ENCODE assay signal across 1 cellular context in the genomic region with DNA sequence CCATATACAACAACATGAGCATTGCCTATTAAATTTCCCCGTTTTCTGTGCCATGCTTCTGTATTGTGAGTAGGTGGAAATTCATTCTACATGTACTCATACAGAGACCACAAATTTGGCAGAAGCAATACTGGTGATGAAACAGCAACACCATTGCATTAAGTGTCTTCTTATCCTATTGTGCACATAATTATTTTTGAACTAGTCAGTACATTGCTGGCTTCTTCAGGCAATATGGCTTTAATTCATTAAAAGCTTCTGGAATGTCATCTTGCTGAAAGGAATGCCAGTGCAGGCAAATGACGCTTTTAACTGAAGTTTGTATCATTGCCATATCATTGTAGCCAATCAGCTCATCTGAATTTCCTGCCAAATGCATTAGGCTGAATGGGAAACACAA.
TF ChIP-seq lines count a peak whose summit lies in the region.

No MANE protein-coding gene starts in this region.

TF ChIP-seq in WTC11, 78 proteins besides CTCF, POLR2A, EP300 and RAD21 (continued from another document):
- TF ChIP-seq, protein P1, sequence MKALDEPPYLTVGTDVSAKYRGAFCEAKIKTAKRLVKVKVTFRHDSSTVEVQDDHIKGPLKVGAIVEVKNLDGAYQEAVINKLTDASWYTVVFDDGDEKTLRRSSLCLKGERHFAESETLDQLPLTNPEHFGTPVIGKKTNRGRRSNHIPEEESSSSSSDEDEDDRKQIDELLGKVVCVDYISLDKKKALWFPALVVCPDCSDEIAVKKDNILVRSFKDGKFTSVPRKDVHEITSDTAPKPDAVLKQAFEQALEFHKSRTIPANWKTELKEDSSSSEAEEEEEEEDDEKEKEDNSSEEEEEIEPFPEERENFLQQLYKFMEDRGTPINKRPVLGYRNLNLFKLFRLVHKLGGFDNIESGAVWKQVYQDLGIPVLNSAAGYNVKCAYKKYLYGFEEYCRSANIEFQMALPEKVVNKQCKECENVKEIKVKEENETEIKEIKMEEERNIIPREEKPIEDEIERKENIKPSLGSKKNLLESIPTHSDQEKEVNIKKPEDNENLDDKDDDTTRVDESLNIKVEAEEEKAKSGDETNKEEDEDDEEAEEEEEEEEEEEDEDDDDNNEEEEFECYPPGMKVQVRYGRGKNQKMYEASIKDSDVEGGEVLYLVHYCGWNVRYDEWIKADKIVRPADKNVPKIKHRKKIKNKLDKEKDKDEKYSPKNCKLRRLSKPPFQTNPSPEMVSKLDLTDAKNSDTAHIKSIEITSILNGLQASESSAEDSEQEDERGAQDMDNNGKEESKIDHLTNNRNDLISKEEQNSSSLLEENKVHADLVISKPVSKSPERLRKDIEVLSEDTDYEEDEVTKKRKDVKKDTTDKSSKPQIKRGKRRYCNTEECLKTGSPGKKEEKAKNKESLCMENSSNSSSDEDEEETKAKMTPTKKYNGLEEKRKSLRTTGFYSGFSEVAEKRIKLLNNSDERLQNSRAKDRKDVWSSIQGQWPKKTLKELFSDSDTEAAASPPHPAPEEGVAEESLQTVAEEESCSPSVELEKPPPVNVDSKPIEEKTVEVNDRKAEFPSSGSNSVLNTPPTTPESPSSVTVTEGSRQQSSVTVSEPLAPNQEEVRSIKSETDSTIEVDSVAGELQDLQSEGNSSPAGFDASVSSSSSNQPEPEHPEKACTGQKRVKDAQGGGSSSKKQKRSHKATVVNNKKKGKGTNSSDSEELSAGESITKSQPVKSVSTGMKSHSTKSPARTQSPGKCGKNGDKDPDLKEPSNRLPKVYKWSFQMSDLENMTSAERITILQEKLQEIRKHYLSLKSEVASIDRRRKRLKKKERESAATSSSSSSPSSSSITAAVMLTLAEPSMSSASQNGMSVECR (CRISPR knock-in tag; IDR thresholded peaks at IDR 0.05; ENCODE audit: borderline replicate concordance) = no peak
- no peak for TF ChIP-seq HMGA2 (CRISPR knock-in tag; IDR thresholded peaks at IDR 0.05)
- TF ChIP-seq, protein P2, sequence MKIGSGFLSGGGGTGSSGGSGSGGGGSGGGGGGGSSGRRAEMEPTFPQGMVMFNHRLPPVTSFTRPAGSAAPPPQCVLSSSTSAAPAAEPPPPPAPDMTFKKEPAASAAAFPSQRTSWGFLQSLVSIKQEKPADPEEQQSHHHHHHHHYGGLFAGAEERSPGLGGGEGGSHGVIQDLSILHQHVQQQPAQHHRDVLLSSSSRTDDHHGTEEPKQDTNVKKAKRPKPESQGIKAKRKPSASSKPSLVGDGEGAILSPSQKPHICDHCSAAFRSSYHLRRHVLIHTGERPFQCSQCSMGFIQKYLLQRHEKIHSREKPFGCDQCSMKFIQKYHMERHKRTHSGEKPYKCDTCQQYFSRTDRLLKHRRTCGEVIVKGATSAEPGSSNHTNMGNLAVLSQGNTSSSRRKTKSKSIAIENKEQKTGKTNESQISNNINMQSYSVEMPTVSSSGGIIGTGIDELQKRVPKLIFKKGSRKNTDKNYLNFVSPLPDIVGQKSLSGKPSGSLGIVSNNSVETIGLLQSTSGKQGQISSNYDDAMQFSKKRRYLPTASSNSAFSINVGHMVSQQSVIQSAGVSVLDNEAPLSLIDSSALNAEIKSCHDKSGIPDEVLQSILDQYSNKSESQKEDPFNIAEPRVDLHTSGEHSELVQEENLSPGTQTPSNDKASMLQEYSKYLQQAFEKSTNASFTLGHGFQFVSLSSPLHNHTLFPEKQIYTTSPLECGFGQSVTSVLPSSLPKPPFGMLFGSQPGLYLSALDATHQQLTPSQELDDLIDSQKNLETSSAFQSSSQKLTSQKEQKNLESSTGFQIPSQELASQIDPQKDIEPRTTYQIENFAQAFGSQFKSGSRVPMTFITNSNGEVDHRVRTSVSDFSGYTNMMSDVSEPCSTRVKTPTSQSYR (CRISPR knock-in tag; IDR thresholded peaks at IDR 0.05) = no peak
- no peak for TF ChIP-seq FOXP1 (CRISPR knock-in tag; IDR thresholded peaks at IDR 0.05; ENCODE audit: borderline replicate concordance)
- TF ChIP-seq, protein P3, sequence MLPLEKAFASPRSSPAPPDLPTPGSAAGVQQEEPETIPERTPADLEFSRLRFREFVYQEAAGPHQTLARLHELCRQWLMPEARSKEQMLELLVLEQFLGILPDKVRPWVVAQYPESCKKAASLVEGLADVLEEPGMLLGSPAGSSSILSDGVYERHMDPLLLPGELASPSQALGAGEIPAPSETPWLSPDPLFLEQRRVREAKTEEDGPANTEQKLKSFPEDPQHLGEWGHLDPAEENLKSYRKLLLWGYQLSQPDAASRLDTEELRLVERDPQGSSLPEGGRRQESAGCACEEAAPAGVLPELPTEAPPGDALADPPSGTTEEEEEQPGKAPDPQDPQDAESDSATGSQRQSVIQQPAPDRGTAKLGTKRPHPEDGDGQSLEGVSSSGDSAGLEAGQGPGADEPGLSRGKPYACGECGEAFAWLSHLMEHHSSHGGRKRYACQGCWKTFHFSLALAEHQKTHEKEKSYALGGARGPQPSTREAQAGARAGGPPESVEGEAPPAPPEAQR (CRISPR knock-in tag; IDR thresholded peaks at IDR 0.05) = no peak
- TF ChIP-seq, protein P4, sequence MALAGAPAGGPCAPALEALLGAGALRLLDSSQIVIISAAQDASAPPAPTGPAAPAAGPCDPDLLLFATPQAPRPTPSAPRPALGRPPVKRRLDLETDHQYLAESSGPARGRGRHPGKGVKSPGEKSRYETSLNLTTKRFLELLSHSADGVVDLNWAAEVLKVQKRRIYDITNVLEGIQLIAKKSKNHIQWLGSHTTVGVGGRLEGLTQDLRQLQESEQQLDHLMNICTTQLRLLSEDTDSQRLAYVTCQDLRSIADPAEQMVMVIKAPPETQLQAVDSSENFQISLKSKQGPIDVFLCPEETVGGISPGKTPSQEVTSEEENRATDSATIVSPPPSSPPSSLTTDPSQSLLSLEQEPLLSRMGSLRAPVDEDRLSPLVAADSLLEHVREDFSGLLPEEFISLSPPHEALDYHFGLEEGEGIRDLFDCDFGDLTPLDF (CRISPR knock-in tag; IDR thresholded peaks at IDR 0.05) = no peak
- TF ChIP-seq, protein P5, sequence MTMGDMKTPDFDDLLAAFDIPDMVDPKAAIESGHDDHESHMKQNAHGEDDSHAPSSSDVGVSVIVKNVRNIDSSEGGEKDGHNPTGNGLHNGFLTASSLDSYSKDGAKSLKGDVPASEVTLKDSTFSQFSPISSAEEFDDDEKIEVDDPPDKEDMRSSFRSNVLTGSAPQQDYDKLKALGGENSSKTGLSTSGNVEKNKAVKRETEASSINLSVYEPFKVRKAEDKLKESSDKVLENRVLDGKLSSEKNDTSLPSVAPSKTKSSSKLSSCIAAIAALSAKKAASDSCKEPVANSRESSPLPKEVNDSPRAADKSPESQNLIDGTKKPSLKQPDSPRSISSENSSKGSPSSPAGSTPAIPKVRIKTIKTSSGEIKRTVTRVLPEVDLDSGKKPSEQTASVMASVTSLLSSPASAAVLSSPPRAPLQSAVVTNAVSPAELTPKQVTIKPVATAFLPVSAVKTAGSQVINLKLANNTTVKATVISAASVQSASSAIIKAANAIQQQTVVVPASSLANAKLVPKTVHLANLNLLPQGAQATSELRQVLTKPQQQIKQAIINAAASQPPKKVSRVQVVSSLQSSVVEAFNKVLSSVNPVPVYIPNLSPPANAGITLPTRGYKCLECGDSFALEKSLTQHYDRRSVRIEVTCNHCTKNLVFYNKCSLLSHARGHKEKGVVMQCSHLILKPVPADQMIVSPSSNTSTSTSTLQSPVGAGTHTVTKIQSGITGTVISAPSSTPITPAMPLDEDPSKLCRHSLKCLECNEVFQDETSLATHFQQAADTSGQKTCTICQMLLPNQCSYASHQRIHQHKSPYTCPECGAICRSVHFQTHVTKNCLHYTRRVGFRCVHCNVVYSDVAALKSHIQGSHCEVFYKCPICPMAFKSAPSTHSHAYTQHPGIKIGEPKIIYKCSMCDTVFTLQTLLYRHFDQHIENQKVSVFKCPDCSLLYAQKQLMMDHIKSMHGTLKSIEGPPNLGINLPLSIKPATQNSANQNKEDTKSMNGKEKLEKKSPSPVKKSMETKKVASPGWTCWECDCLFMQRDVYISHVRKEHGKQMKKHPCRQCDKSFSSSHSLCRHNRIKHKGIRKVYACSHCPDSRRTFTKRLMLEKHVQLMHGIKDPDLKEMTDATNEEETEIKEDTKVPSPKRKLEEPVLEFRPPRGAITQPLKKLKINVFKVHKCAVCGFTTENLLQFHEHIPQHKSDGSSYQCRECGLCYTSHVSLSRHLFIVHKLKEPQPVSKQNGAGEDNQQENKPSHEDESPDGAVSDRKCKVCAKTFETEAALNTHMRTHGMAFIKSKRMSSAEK (CRISPR knock-in tag; IDR thresholded peaks at IDR 0.05; ENCODE audit: borderline replicate concordance) = no peak
- TF ChIP-seq GRHL2 (CRISPR knock-in tag; IDR thresholded peaks at IDR 0.05; ENCODE audit: insufficient replicate concordance, severe bottlenecking) = no peak
TF ChIP-seq in WTC11: peak in this region for 0.
